Comparison of ENCODE assay signal across 8 cellular contexts in the genomic region with DNA sequence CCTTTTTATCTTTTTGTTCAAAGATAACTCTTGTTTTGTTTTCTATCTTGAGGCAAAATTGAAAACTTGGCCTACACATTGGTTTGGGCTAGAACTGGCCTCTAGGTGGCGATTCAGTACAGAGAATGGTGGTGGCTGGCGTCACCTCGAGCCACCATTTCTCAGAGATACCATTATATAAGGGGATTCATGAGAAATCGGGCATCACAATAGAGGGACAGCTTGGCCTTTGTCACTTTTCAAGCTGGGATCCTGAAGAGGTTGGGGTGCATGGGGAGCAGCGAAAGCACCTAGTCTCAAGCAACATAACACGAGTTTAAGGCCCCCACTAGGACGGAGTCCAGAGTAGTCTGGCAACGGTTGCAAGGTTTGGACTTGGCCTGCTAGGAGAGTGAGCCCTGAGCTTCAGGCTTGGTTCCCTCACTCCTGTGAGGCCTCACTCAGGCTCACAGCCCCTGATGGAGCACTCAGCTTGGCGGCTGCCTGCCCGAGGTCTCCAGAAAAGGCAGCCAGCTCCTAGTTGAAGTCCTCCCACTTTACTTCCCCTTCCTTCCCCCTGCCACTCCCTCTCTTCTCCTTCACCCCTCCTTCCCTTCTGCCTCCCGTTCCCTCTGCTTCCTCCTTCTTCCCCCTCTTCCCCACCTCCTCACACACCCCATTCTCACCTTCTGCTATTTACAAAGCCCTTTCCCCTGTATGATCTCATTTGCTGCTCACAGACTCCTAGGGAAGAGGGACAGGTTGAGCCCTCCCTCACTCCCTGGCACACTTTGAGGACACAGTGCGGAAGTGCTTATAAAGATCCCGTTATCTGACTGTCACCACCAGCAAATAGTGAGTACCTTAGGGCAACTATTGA.
DNase-seq lines count a peak whose midpoint lies in the region; ATAC-seq, FAIRE-seq and TF ChIP-seq lines count a peak whose summit lies in the region.

No MANE protein-coding gene starts in this region.

- H3K4me1 Mint-ChIP-seq in chondrocyte (ENCODE audit: low read depth): peaks cover 42% of the 10 kb centered on the region

- ATAC-seq in HG03064 (IDR thresholded peaks at IDR 0.05; ENCODE audit: low read depth, unreplicated experiment): peak; percentile 70
- ATAC-seq in activated CD4-positive, CD25-positive, alpha-beta regulatory T cell treated with anti-CD3 and anti-CD28 coated beads, Interleukin-2, amount 50 U/mL, for 24 hours: peak; percentile 60 to 82
- peak; percentile 97 for ATAC-seq in left lobe of liver

- no peak overlapping the region for H3K27ac Mint-ChIP-seq in chondrocyte (ENCODE audit: unreplicated experiment)

- no peak overlapping the region for H3K4me3 Mint-ChIP-seq in chondrocyte (ENCODE audit: unreplicated experiment)

- no peaks in the 10 kb centered on the region for H3K27me3 Mint-ChIP-seq in chondrocyte (ENCODE audit: low read depth)

- H3K9me3 Mint-ChIP-seq in chondrocyte (ENCODE audit: low read depth): no peaks in the 10 kb centered on the region

- no peak for DNase-seq in AG04449 (ENCODE audit: low read depth, low spot score)
- peak; percentile 30 for DNase-seq in GM18507 (ENCODE audit: extremely low spot score, insufficient read length, low read depth)
- peak; percentile 45 for DNase-seq in NCI-H226
- DNase-seq in chondrocyte (ENCODE audit: low spot score): no peak
- peak; percentile 66 for DNase-seq in left lobe of liver (ENCODE audit: low spot score)
- peak; percentile 21 to 22 for DNase-seq in stimulated activated CD4-positive, alpha-beta T cell treated with anti-CD3 and anti-CD28 coated beads, Interleukin-4, amount 100 ng/mL, for 4 hours

- CTCF ChIA-PET in AG04449 (lab: Yijun Ruan, JAX): interaction anchor here (0.7 to 5.7 kb wide), 30 partner anchors 9 to 836 kb away, joined by 3 to 140 read pairs (median 4); partner anchors contain the start of gene MAGI3

- POLR2A ChIA-PET in AG04449 (lab: Yijun Ruan, JAX): no interaction called here

- H3K4me3 ChIP-seq in AG04449 (ENCODE audit: low read depth, low read length): no peak overlapping the region

- peak; percentile 87 for FAIRE-seq in GM18507 (lab: Jason Lieb, UNC)

- no peaks in the 10 kb centered on the region for H3K36me3 Mint-ChIP-seq in chondrocyte (ENCODE audit: low read depth)

- peak; percentile 70 for TF ChIP-seq CTCF in AG04449 (IDR thresholded peaks at IDR 0.05; ENCODE audit: insufficient read depth, low read length, missing control alignments)
- TF ChIP-seq CTCF in chondrocyte (IDR thresholded peaks at IDR 0.05): peak; percentile 90

Comparison
In these comparisons a context has a peak if more than half of its experiments do, and no peak if none do; other contexts are left out.
1. DNase-seq: peak in GM18507 (single experiment), NCI-H226 (single experiment), left lobe of liver (single experiment) and stimulated activated CD4-positive, alpha-beta T cell treated with anti-CD3 and anti-CD28 coated beads, Interleukin-4, amount 100 ng/mL, for 4 hours (2 of 2); none in AG04449 (single experiment) and chondrocyte (single experiment).
2. Peak in every context shown above with its lines, with median percentiles within 50 percentile points of each other: ATAC-seq.